Comparison of ENCODE assay signal across 1 cellular context in the genomic region with DNA sequence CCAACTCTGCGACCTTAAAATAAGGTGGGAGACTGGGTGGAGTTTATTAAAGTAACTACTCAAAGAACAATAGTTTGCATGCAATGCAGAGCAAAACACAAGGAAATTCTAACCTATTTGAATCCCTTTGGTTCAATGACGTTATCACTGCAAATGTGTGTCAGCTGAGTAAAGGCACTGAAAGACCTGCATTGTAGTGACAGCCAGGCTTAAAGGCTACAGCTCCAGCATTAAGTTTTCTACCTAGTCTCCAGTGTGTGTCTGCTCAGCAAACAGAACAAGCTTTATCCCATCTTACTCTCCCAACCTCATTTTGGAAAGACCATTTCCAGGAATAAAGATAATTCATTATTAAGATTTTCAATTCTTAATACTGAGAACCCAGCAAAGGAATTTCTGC.
TF ChIP-seq lines count a peak whose summit lies in the region.

No MANE protein-coding gene starts in this region.

TF ChIP-seq in GM23338, 12 proteins besides CTCF, POLR2A, EP300 and RAD21 (continued from another document):
- no peak for TF ChIP-seq ZNF462 (CRISPR knock-in tag; IDR thresholded peaks at IDR 0.05)
